ENCODE assay signal across 1 cellular context in genomic region chr17:36463916-36464764, GRCh38.
TF ChIP-seq lines count a peak whose summit lies in the region.

No MANE protein-coding gene starts in this region.

TF ChIP-seq in H1, 55 proteins besides CTCF, POLR2A, EP300 and RAD21 (continued from another document):
- TF ChIP-seq ZNF274 (IDR thresholded peaks at IDR 0.05; ENCODE audit: borderline replicate concordance, extremely low read depth, low read length), result no peak
- TF ChIP-seq SIX5 (IDR thresholded peaks at IDR 0.05; ENCODE audit: low read depth, low read length), result no peak
- no peak for TF ChIP-seq SUZ12 (IDR thresholded peaks at IDR 0.05; ENCODE audit: low read length)
- no peak for TF ChIP-seq EGR1 (IDR thresholded peaks at IDR 0.05; ENCODE audit: borderline replicate concordance, low read depth, low read length)
- TF ChIP-seq CHD7 (IDR thresholded peaks at IDR 0.05; ENCODE audit: insufficient replicate concordance, low read length), result no peak
- TF ChIP-seq ASH2L (IDR thresholded peaks at IDR 0.05; ENCODE audit: low read length), result no peak
- TF ChIP-seq MAX (IDR thresholded peaks at IDR 0.05), result peak; percentile 92
- TF ChIP-seq E2F6 (IDR thresholded peaks at IDR 0.05), result peak; percentile 54; the same call in 1 of the 2 replicates
- TF ChIP-seq SP2 (IDR thresholded peaks at IDR 0.05; ENCODE audit: low read length), result no peak
- TF ChIP-seq BCL11A (IDR thresholded peaks at IDR 0.05; ENCODE audit: low read depth in 2 of 2, low read length in 2 of 2), result no peak
- no peak for TF ChIP-seq TAF7 (optimal IDR thresholded peaks at IDR 0.05; ENCODE audit: borderline replicate concordance, low read depth, low read length)
- TF ChIP-seq USF2 (IDR thresholded peaks at IDR 0.05; ENCODE audit: low read length), result no peak
- TF ChIP-seq POLR2AphosphoS5 (IDR thresholded peaks at IDR 0.05; ENCODE audit: low read depth, low read length), result no peak
- no peak for TF ChIP-seq SRF (IDR thresholded peaks at IDR 0.05; ENCODE audit: low read depth, low read length)
- peak; percentile 53; the same call in 1 of the 2 replicates for TF ChIP-seq JUND (IDR thresholded peaks at IDR 0.05; ENCODE audit: low read length)
- 0 out of 2 replicates have a peak, but pooled peaks have one; percentile 11 for TF ChIP-seq KDM1A (IDR thresholded peaks at IDR 0.05; ENCODE audit: borderline replicate concordance, low read length)
- TF ChIP-seq YY1 (IDR thresholded peaks at IDR 0.05; ENCODE audit: low read depth, low read length), result no peak
- TF ChIP-seq GTF2F1 (IDR thresholded peaks at IDR 0.05; ENCODE audit: borderline replicate concordance, low read depth, low read length), result no peak
- TF ChIP-seq RXRA (IDR thresholded peaks at IDR 0.05; ENCODE audit: insufficient read depth, low read depth, low read length), result no peak
- TF ChIP-seq HDAC2 (IDR thresholded peaks at IDR 0.05; ENCODE audit: borderline replicate concordance in 1 of 2, low read depth in 2 of 2, low read length in 2 of 2), result peak in 1 of 2 experiments; percentile 29; a peak in 1 of 4 replicates
- TF ChIP-seq ATF2 (IDR thresholded peaks at IDR 0.05; ENCODE audit: low read length), result 0 out of 2 replicates have a peak, but pooled peaks have one; percentile 44
- peak; percentile 59; the same call in 1 of the 2 replicates for TF ChIP-seq GABPA (IDR thresholded peaks at IDR 0.05; ENCODE audit: borderline replicate concordance, insufficient read depth, low read length)
